In genomic region chr7:106039486-106040060, GRCh38 we compare ENCODE assay signal across 1 cellular context.
TF ChIP-seq lines count a peak whose summit lies in the region.

No MANE protein-coding gene starts in this region.

TF ChIP-seq in WTC11, 78 proteins besides CTCF, POLR2A, EP300 and RAD21 (continued from another document):
- TF ChIP-seq USF2 (CRISPR knock-in tag; IDR thresholded peaks at IDR 0.05): peak; percentile 75
- TF ChIP-seq ATF1 (CRISPR knock-in tag; IDR thresholded peaks at IDR 0.05): no peak
- TF ChIP-seq ZSCAN18 (CRISPR knock-in tag; IDR thresholded peaks at IDR 0.05): no peak
- TF ChIP-seq RELA (CRISPR knock-in tag; IDR thresholded peaks at IDR 0.05; ENCODE audit: borderline replicate concordance): no peak
- no peak for TF ChIP-seq ZNF219 (CRISPR knock-in tag; IDR thresholded peaks at IDR 0.05; ENCODE audit: borderline replicate concordance)
- no peak for TF ChIP-seq TCF7 (CRISPR knock-in tag; IDR thresholded peaks at IDR 0.05; ENCODE audit: low read depth)
